Comparison of ENCODE assay signal across 9 cellular contexts in genomic region chr17:9890124-9890523, GRCh38. TPM values are rescaled to one million over a fixed set of nuclear protein-coding genes. Genes with fewer than 3 reads are reported as not detected.
DNase-seq lines count a peak whose midpoint lies in the region; ATAC-seq and TF ChIP-seq lines count a peak whose summit lies in the region.
"Had no signal": no experiment of that assay in that cellular context is flagged by ENCODE, and none has a peak within 500 bp of the region (broad histone marks: within the 10 kb centered on the region; RNA-seq: fewer than 3 reads in every experiment).

No MANE protein-coding gene starts in this region.

- no peak overlapping the region for H3K27ac ChIP-seq in lung (ENCODE audit: low read depth in 1 of 2, low read length in 1 of 2)

- peaks cover 0 to 7% of the 10 kb centered on the region in 2 donors for H3K9me3 ChIP-seq in lung (ENCODE audit: control insufficient read depth in 2 of 2, insufficient read depth in 1 of 2, low read length in 1 of 2)

- H3K4me1 Mint-ChIP-seq in T-cell, result no peaks in the 10 kb centered on the region

- H3K27me3 ChIP-seq in lung (ENCODE audit: control insufficient read depth, insufficient read depth), result no peaks in the 10 kb centered on the region

- H3K36me3 Mint-ChIP-seq in T-cell, result no peaks in the 10 kb centered on the region

- POLR2A ChIA-PET in T-cell (lab: Charles Lee), result no interaction called here

- H3K4me1 ChIP-seq in lung (ENCODE audit: control insufficient read depth in 2 of 2, insufficient read depth in 2 of 2, low read length in 2 of 2), result no peaks in the 10 kb centered on the region

- WGBS in lung, 2 donors, result 23 to 33% methylated on average over 2 of the region's 2 CpGs

- H3K4me3 Mint-ChIP-seq in T-cell, result no peak overlapping the region

- no peaks in the 10 kb centered on the region for H3K9me3 Mint-ChIP-seq in T-cell

- H3K36me3 ChIP-seq in lung (ENCODE audit: control insufficient read depth in 2 of 2, insufficient read depth in 2 of 2, low read length in 2 of 2), result no peaks in the 10 kb centered on the region

- ATAC-seq in lung (ENCODE audit: insufficient read depth, low FRiP score) (peak; percentile 53), HG03135 (IDR thresholded peaks at IDR 0.05; ENCODE audit: unreplicated experiment) (no peak), T-cell (replicated peaks in 1 of 4) (no peak)

- no peak overlapping the region for H3K4me3 ChIP-seq in lung

- DNase-seq in GM03348 (ENCODE audit: low spot score) (peak; percentile 60), HUDEP-2 (lab: John Stamatoyannopoulos, UW; ENCODE audit: unreplicated experiment in 76 of 76) (peak in 53 of 76 experiments; percentile 1 to 62 (median 21)), amniotic epithelial cell (ENCODE audit: low read depth) (peak; percentile 36), lung (ENCODE audit: low spot score) (no peak), NCI-H69 (lab: John Stamatoyannopoulos, UW) (no peak), NCI-H526 treated with DMSO at 0.1 percent for 48 hours (lab: John Stamatoyannopoulos, UW) (no peak), T-cell (no peak)
- DNase-seq: amniotic stem cell had no signal

- peak; percentile 0 for TF ChIP-seq CTCF in lung (IDR thresholded peaks at IDR 0.05; ENCODE audit: control extremely low read depth, extremely low read depth)

- CTCF ChIA-PET in T-cell (lab: Charles Lee), result no interaction called here

- no peak overlapping the region for H3K27ac Mint-ChIP-seq in T-cell

- H3K27me3 Mint-ChIP-seq in T-cell, result peaks cover 16 to 17% of the 10 kb centered on the region in 2 donors

RNA-seq across cellular contexts. Expression of gene RCVRN, which starts 14.9 kb away (rescaled TPM):
- total RNA-seq in lung (under 1 TPM in 1 of 2 donors, not detected in 1; 0.31 TPM), T-cell (under 1 TPM in 1 of 5 donors, not detected in 4; 0.37 TPM)
- under 1 TPM; 0.09 to 0.24 TPM for polyA plus RNA-seq in lung

Comparison
In these comparisons a context has a peak if more than half of its experiments do, and no peak if none do; other contexts are left out.
1. DNase-seq: peak in GM03348 (single experiment), HUDEP-2 (53 of 76) and amniotic epithelial cell (single experiment); none in lung (single experiment), NCI-H69 (single experiment), NCI-H526 treated with DMSO at 0.1 percent for 48 hours (single experiment) and T-cell (0 of 34).